ENCODE assay signal across 36 cellular contexts in the genomic region with DNA sequence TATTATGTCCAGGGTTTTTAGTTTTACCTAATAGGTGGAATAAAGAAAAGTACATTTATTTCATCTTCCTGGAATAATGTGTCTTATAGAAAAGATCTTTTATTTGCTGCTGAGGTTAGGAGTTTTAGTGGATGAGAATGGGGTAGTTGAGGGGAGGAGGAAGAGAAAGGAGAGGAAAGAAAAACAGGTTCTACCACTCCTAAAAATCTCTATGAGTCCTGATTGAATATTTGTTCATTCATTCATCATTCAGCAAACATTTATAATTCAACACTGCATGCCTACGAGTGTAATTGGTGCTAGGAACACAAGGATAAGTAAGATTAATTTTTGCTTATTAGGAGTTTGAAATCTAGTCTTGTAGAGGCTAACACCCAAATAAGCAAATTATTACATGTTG. TPM values are rescaled to one million over a fixed set of nuclear protein-coding genes. Genes with fewer than 3 reads are reported as not detected.
"Had no signal": no experiment of that assay in that cellular context is flagged by ENCODE, and none has a peak within 500 bp of the region (broad histone marks: within the 10 kb centered on the region; RNA-seq: fewer than 3 reads in every experiment).

No MANE protein-coding gene starts in this region.

- DNase-seq: activated B cell treated with CpG ODN at 0.5 μM for 24 hours; activated CD4-positive, alpha-beta memory T cell treated with anti-CD3 and anti-CD28 coated beads for 36 hours; activated CD4-positive, alpha-beta T cell treated with anti-CD3 and anti-CD28 coated beads for 4 hours; activated CD4-positive, alpha-beta T cell treated with anti-CD3 and anti-CD28 coated beads, Interleukin-2, amount 10 ng/mL, durations not matched to agents 24 days and 14 days; activated CD4-positive, alpha-beta T cell treated with anti-CD3 and anti-CD28 coated beads, Interleukin-2, amount 50 U/mL, for 1 hour; activated CD4-positive, alpha-beta T cell treated with anti-CD3 and anti-CD28 coated beads, Interleukin-2, amount 50 U/mL, for 4 hours; activated CD4-positive, CD25-positive, alpha-beta regulatory T cell treated with anti-CD3 and anti-CD28 coated beads, Interleukin-2, amount 50 U/mL, for 72 hours; activated CD8-positive, alpha-beta memory T cell treated with anti-CD3 and anti-CD28 coated beads, Interleukin-2, amount 50 U/mL, for 4 hours; activated CD8-positive, alpha-beta T cell treated with anti-CD3 and anti-CD28 coated beads for 36 hours; activated effector memory CD4-positive, alpha-beta T cell treated with anti-CD3 and anti-CD28 coated beads, Interleukin-2, amount 50 U/mL, for 16 hours; activated gamma-delta T cell treated with Interleukin-2 at 50 U/mL for 16 hours; activated naive CD4-positive, alpha-beta T cell; activated naive CD4-positive, alpha-beta T cell treated with anti-CD3 and anti-CD28 coated beads for 36 hours; activated naive CD4-positive, alpha-beta T cell treated with anti-CD3 and anti-CD28 coated beads, Interleukin-2, amount 50 U/mL, for 16 hours; activated naive CD8-positive, alpha-beta T cell treated with anti-CD3 and anti-CD28 coated beads for 36 hours; activated T-cell treated with anti-CD3 and anti-CD28 coated beads for 4 hours; activated T-cell treated with anti-CD3 and anti-CD28 coated beads, Interleukin-2, amount 50 U/mL, for 1 hour; activated T-cell treated with anti-CD3 and anti-CD28 coated beads, Interleukin-2, amount 50 U/mL, for 4 hours; activated T-cell treated with anti-CD3 and anti-CD28 coated beads, Interleukin-2, amount 50 U/mL, for 72 hours; adrenal gland; amniotic stem cell; aorta; body of pancreas; brain microvascular endothelial cell; caudate nucleus; cerebellar nuclear complex; colonic mucosa; T1000 had no signal

- H3K4me1 ChIP-seq: adrenal gland, body of pancreas, breast epithelium, colonic mucosa had no signal

- H3K36me3 ChIP-seq: adrenal gland, brain microvascular endothelial cell, breast epithelium, cardiac muscle cell, colonic mucosa had no signal

- FAIRE-seq: astrocyte, TTC549 had no signal

- H3K27me3 ChIP-seq: adrenal gland, body of pancreas, brain microvascular endothelial cell, breast epithelium, cardiac muscle cell, colonic mucosa had no signal

- H3K9me3 ChIP-seq: adrenal gland, body of pancreas, breast epithelium, colonic mucosa had no signal

- H3K4me3 ChIP-seq: adrenal gland, body of pancreas, breast epithelium, cardiac muscle cell, colonic mucosa had no signal

- ATAC-seq: activated CD8-positive, alpha-beta T cell treated with anti-CD3 and anti-CD28 coated beads for 36 hours; activated naive CD4-positive, alpha-beta T cell treated with anti-CD3 and anti-CD28 coated beads, Interleukin-2, amount 50 U/mL, for 72 hours; activated T-cell treated with anti-CD3 and anti-CD28 coated beads, Interleukin-2, amount 50 U/mL, for 4 hours; activated T-cell treated with anti-CD3 and anti-CD28 coated beads, Interleukin-2, amount 50 U/mL, for 72 hours; activated T-helper 17 cell treated with anti-CD3 and anti-CD28 coated beads, Interleukin-2, amount 50 U/mL, for 72 hours; body of pancreas had no signal

- H3K27ac ChIP-seq: adrenal gland, body of pancreas, brain microvascular endothelial cell, breast epithelium, cardiac muscle cell, colonic mucosa, VCaP had no signal

RNA-seq across cellular contexts. Expression of a gene that starts 45.2 kb away (rescaled TPM):
- total RNA-seq: activated B cell treated with CpG ODN at 0.5 μM for 24 hours, astrocyte, cardiac muscle cell, chondrocyte had no signal
- polyA plus RNA-seq: cardiac muscle cell had no signal
